In the genomic region with DNA sequence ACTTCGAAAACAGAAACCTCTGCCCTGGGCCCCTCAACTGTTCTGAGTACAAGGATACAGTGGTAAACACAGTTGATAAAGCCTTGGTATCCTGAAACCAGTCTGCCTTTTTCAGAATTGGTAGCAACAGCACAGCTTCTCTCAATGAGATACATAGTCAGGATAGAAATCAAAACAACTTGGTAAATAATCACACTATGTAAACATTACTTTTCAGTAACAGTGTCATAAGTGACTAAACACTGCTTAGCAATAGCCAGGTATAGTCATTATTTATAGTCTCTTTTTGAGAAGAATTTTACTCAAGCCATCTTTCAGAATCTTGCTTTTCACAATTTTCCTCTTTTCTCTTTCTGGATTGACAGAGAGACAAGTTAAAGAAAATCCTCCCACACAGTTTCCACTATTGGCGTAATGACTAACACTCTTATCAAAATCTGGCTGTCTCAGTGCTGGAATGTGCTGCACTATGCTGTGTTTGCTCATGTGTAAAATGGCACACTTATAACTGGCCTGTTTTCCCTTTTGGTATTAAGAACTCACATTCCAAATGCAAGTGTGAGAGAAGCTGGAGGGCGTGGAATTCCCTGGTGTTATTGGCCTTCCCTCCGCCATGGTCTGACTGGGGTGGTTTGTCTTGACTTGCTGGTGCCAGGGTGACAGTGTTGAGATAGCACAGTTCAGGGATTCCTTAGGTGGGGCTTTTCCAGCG, we compare ENCODE assay signal across 13 cellular contexts.
DNase-seq lines count a peak whose midpoint lies in the region; ATAC-seq and TF ChIP-seq lines count a peak whose summit lies in the region.
"Had no signal": no experiment of that assay in that cellular context is flagged by ENCODE, and none has a peak within 500 bp of the region (broad histone marks: within the 10 kb centered on the region; RNA-seq: fewer than 3 reads in every experiment).

No MANE protein-coding gene starts in this region.

- peaks cover 12% of the 10 kb centered on the region for H3K4me1 Mint-ChIP-seq in progenitor cell of endocrine pancreas (ENCODE audit: low read depth)

- peaks cover 4% of the 10 kb centered on the region for H3K36me3 Mint-ChIP-seq in progenitor cell of endocrine pancreas (ENCODE audit: insufficient read depth)

- peaks cover 27% of the 10 kb centered on the region for H3K9me3 Mint-ChIP-seq in progenitor cell of endocrine pancreas (ENCODE audit: low read depth)

- H3K4me3 Mint-ChIP-seq in progenitor cell of endocrine pancreas (ENCODE audit: low read depth): no peak overlapping the region

- H3K27ac Mint-ChIP-seq in progenitor cell of endocrine pancreas: peak overlapping the region; percentile 50

- TF ChIP-seq CTCF in cardiac fibroblast (IDR thresholded peaks at IDR 0.05; ENCODE audit: low read depth, low read length) (no peak), progenitor cell of endocrine pancreas (IDR thresholded peaks at IDR 0.05; ENCODE audit: unreplicated experiment) (no peak)

- no peaks in the 10 kb centered on the region for H3K27me3 Mint-ChIP-seq in progenitor cell of endocrine pancreas

- DNase-seq in HT1080 (ENCODE audit: low read depth) (peak; percentile 25), cardiac fibroblast (ENCODE audit: low read depth in 2 of 2) (peak; percentile 11 to 61), iPS-NIHi11 (ENCODE audit: low spot score) (peak; percentile 31), progenitor cell of endocrine pancreas (ENCODE audit: low spot score, unreplicated experiment) (no peak), DMS153 treated with DMSO at 0.1 percent for 48 hours (lab: John Stamatoyannopoulos, UW; ENCODE audit: unreplicated experiment) (no peak), globus pallidus (ENCODE audit: low spot score) (no peak)
- no peak for DNase-seq in stimulated activated naive CD4-positive, alpha-beta T cell (lab: John Stamatoyannopoulos, UW)
- DNase-seq: DND-41; GM23248; NCI-H2029 treated with DMSO at 0.1 percent for 48 hours; ovary; stimulated activated CD4-positive, alpha-beta T cell treated with anti-CD3 and anti-CD28 coated beads, Interleukin-1b, Interleukin-23, amount 100 ng/mL, for 48 hours had no signal

- no peak for ATAC-seq in HG02885 (IDR thresholded peaks at IDR 0.05; ENCODE audit: poor library complexity, unreplicated experiment)

- H3K4me3 ChIP-seq in cardiac fibroblast (replicated peaks in 1 of 2; ENCODE audit: low read depth in 2 of 2, low read length in 2 of 2): no peak overlapping the region
- H3K4me3 ChIP-seq: GM23248, ovary had no signal

Comparison
In these comparisons a context has a peak if more than half of its experiments do, and no peak if none do; other contexts are left out.
1. DNase-seq: peak in HT1080 (single experiment), cardiac fibroblast (2 of 2) and iPS-NIHi11 (single experiment); none in progenitor cell of endocrine pancreas (single experiment), DMS153 treated with DMSO at 0.1 percent for 48 hours (single experiment), globus pallidus (single experiment) and stimulated activated naive CD4-positive, alpha-beta T cell (0 of 6).